In the genomic region with DNA sequence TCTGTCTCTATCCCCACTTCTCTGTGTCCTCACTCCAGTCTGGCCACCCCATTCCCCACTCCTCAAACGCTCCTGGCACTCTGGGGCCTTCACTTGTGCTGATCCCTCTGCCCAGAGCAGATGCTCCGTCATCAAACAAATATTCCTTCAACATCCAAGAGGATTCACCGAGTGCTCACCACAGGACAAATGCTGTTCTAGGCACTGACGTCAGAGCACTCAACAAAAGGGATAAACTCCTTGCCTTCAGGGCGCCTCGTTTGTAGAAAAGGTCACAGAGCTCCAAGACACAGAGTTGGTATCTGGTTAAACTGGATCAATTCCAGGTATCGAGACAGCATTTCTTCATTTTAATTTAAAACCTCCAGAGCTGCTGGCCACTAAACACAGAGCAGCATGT, we compare ENCODE assay signal across 17 cellular contexts.
"Had no signal": no experiment of that assay in that cellular context is flagged by ENCODE, and none has a peak within 500 bp of the region (broad histone marks: within the 10 kb centered on the region; RNA-seq: fewer than 3 reads in every experiment).

No MANE protein-coding gene starts in this region.

- H3K4me3 ChIP-seq: lung, skin epidermis, tibial artery had no signal

- H3K27me3 ChIP-seq: brain microvascular endothelial cell, tibial artery had no signal

- ATAC-seq: activated naive CD4-positive, alpha-beta T cell treated with anti-CD3 and anti-CD28 coated beads, Interleukin-2, amount 50 U/mL, for 72 hours had no signal

- H3K9me3 Mint-ChIP-seq: activated CD4-positive, alpha-beta memory T cell treated with anti-CD3 and anti-CD28 coated beads, Interleukin-2, amount 10 ng/mL, durations not matched to agents 7 days and 5 days; activated naive CD4-positive, alpha-beta T cell treated with anti-CD3 and anti-CD28 coated beads, Interleukin-2, amount 50 U/mL, for 72 hours; immature natural killer cell had no signal

- H3K27me3 Mint-ChIP-seq: activated CD4-positive, alpha-beta memory T cell treated with anti-CD3 and anti-CD28 coated beads, Interleukin-2, amount 10 ng/mL, durations not matched to agents 7 days and 5 days had no signal

- H3K27ac ChIP-seq: brain microvascular endothelial cell, skin epidermis, tibial artery had no signal

- DNase-seq: activated CD4-positive, alpha-beta memory T cell treated with anti-CD3 and anti-CD28 coated beads, Interleukin-2, amount 10 ng/mL, durations not matched to agents 7 days and 5 days; activated CD4-positive, alpha-beta T cell treated with anti-CD3 and anti-CD28 coated beads for 4 hours; brain microvascular endothelial cell; cortex of kidney; effector CD8-positive, alpha-beta T cell; foreskin fibroblast; head of caudate nucleus; immature natural killer cell; retina; stimulated activated CD4-positive, alpha-beta T cell treated with anti-CD3 and anti-CD28 coated beads, Interleukin-15, amount 100 ng/mL, for 24 hours; stimulated activated CD4-positive, alpha-beta T cell treated with anti-CD3 and anti-CD28 coated beads, Interleukin-4, amount 100 ng/mL, for 1 hour; stimulated activated naive CD4-positive, alpha-beta T cell; T-helper 2 cell; tibial artery had no signal

- H3K27ac Mint-ChIP-seq: activated CD4-positive, alpha-beta memory T cell treated with anti-CD3 and anti-CD28 coated beads, Interleukin-2, amount 10 ng/mL, durations not matched to agents 7 days and 5 days; immature natural killer cell had no signal

- H3K36me3 Mint-ChIP-seq: activated naive CD4-positive, alpha-beta T cell treated with anti-CD3 and anti-CD28 coated beads, Interleukin-2, amount 50 U/mL, for 72 hours had no signal

- H3K9me3 ChIP-seq: tibial artery had no signal

- H3K4me3 Mint-ChIP-seq: activated CD4-positive, alpha-beta memory T cell treated with anti-CD3 and anti-CD28 coated beads, Interleukin-2, amount 10 ng/mL, durations not matched to agents 7 days and 5 days; immature natural killer cell had no signal
